In genomic region chr6:116403205-116403604, GRCh38 we compare ENCODE assay signal across 2 cellular contexts.
TF ChIP-seq lines count a peak whose summit lies in the region.

No MANE protein-coding gene starts in this region.

TF ChIP-seq in K562, 482 proteins besides CTCF, POLR2A, EP300 and RAD21:
- TF ChIP-seq CBX3 (IDR thresholded peaks at IDR 0.05; ENCODE audit: borderline replicate concordance in 1 of 2, low read length in 2 of 2) (no peak), ZKSCAN3 (CRISPR knock-in tag; IDR thresholded peaks at IDR 0.05) (no peak), PHF20 (IDR thresholded peaks at IDR 0.05; ENCODE audit: partially characterized antibody) (no peak), ZNF212 (CRISPR knock-in tag; IDR thresholded peaks at IDR 0.05) (no peak), KAT2B (IDR thresholded peaks at IDR 0.05; ENCODE audit: low read depth, low read length) (no peak), ARID1B (IDR thresholded peaks at IDR 0.05) (no peak), POLR2AphosphoS5 (IDR thresholded peaks at IDR 0.05; ENCODE audit: control insufficient read depth, insufficient read depth, low read depth, low read length) (no peak), MYBL2 (IDR thresholded peaks at IDR 0.05; ENCODE audit: low read depth) (no peak), MYBL2 (CRISPR knock-in tag; IDR thresholded peaks at IDR 0.05; ENCODE audit: borderline replicate concordance) (no peak), BRD4 (IDR thresholded peaks at IDR 0.05) (no peak), MEF2A (IDR thresholded peaks at IDR 0.05; ENCODE audit: control insufficient read depth, low read depth, low read length) (no peak), MEIS2 (IDR thresholded peaks at IDR 0.05; ENCODE audit: partially characterized antibody) (no peak), ZNF121 (CRISPR knock-in tag; conservative IDR thresholded peaks at IDR 0.05) (no peak), GTF2A2 (tag; IDR thresholded peaks at IDR 0.05) (no peak), ZNF124 (CRISPR knock-in tag; IDR thresholded peaks at IDR 0.05) (no peak), ZNF551 (CRISPR knock-in tag; IDR thresholded peaks at IDR 0.05) (no peak), DACH1 (IDR thresholded peaks at IDR 0.05; ENCODE audit: partially characterized antibody) (no peak), MCM3 (IDR thresholded peaks at IDR 0.05) (no peak), POLR2H (tag; IDR thresholded peaks at IDR 0.05; ENCODE audit: low read depth) (no peak)
- TF ChIP-seq, protein P1, sequence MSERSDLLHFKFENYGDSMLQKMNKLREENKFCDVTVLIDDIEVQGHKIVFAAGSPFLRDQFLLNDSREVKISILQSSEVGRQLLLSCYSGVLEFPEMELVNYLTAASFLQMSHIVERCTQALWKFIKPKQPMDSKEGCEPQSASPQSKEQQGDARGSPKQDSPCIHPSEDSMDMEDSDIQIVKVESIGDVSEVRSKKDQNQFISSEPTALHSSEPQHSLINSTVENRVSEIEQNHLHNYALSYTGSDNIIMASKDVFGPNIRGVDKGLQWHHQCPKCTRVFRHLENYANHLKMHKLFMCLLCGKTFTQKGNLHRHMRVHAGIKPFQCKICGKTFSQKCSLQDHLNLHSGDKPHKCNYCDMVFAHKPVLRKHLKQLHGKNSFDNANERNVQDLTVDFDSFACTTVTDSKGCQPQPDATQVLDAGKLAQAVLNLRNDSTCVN (CRISPR knock-in tag; IDR thresholded peaks at IDR 0.05), result no peak
- TF ChIP-seq, protein P2, sequence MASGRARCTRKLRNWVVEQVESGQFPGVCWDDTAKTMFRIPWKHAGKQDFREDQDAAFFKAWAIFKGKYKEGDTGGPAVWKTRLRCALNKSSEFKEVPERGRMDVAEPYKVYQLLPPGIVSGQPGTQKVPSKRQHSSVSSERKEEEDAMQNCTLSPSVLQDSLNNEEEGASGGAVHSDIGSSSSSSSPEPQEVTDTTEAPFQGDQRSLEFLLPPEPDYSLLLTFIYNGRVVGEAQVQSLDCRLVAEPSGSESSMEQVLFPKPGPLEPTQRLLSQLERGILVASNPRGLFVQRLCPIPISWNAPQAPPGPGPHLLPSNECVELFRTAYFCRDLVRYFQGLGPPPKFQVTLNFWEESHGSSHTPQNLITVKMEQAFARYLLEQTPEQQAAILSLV (tag; IDR thresholded peaks at IDR 0.05), result no peak

TF ChIP-seq in HepG2, 621 proteins besides CTCF, POLR2A, EP300 and RAD21:
- TF ChIP-seq NR1H2 (CRISPR knock-in tag; IDR thresholded peaks at IDR 0.05; ENCODE audit: borderline replicate concordance, low read depth) (no peak), MTF2 (CRISPR knock-in tag; IDR thresholded peaks at IDR 0.05; ENCODE audit: borderline replicate concordance) (no peak), YEATS4 (CRISPR knock-in tag; IDR thresholded peaks at IDR 0.05; ENCODE audit: borderline replicate concordance) (no peak), HNRNPUL1 (IDR thresholded peaks at IDR 0.05; ENCODE audit: low read depth, low read length) (no peak), CSRNP2 (CRISPR knock-in tag; conservative IDR thresholded peaks at IDR 0.05; ENCODE audit: low read depth) (no peak), ZBTB20 (CRISPR knock-in tag; IDR thresholded peaks at IDR 0.05; ENCODE audit: borderline replicate concordance, low read depth) (no peak), ZNF788 (CRISPR knock-in tag; IDR thresholded peaks at IDR 0.05; ENCODE audit: borderline replicate concordance) (no peak)
- TF ChIP-seq, protein P3, sequence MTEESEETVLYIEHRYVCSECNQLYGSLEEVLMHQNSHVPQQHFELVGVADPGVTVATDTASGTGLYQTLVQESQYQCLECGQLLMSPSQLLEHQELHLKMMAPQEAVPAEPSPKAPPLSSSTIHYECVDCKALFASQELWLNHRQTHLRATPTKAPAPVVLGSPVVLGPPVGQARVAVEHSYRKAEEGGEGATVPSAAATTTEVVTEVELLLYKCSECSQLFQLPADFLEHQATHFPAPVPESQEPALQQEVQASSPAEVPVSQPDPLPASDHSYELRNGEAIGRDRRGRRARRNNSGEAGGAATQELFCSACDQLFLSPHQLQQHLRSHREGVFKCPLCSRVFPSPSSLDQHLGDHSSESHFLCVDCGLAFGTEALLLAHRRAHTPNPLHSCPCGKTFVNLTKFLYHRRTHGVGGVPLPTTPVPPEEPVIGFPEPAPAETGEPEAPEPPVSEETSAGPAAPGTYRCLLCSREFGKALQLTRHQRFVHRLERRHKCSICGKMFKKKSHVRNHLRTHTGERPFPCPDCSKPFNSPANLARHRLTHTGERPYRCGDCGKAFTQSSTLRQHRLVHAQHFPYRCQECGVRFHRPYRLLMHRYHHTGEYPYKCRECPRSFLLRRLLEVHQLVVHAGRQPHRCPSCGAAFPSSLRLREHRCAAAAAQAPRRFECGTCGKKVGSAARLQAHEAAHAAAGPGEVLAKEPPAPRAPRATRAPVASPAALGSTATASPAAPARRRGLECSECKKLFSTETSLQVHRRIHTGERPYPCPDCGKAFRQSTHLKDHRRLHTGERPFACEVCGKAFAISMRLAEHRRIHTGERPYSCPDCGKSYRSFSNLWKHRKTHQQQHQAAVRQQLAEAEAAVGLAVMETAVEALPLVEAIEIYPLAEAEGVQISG (CRISPR knock-in tag; IDR thresholded peaks at IDR 0.05), result no peak
